In the genomic region with DNA sequence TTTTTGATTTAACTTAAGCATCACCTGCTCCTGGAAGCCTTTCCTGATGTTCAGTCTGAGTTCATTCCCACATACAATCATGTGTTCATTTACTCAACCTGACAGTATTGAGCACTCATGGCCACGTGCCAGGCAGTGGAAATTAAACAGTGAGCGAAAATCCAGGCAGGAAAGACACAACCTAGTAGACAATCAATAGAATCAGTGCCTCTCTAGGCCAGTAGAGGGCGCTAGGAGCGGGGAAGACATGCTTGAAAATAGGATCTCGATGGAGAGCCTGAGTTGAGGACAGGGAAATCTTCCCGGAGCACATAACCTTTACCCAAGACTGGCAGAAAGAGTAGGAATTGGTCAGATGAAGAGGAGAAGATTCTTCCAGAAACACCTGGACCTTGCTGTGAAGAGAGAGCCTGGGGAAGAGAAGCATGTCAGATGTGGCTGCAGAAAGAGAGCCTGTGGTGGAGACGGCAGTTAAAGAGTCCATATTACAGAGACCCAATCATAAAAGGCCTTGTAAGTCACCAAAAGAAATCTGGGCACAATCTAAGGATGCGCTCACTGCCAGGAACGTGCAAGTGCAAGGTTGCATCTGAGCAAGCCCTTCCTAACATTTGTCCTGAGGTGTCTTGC, we compare ENCODE assay signal across 1 cellular context.
TF ChIP-seq lines count a peak whose summit lies in the region.

No MANE protein-coding gene starts in this region.

TF ChIP-seq in HepG2, 621 proteins besides CTCF, POLR2A, EP300 and RAD21 (continued from another document and continues in another):
- TF ChIP-seq ZNF326 (CRISPR knock-in tag; IDR thresholded peaks at IDR 0.05; ENCODE audit: borderline replicate concordance), result no peak
- TF ChIP-seq CBX5 (CRISPR knock-in tag; IDR thresholded peaks at IDR 0.05; ENCODE audit: borderline replicate concordance), result no peak
- no peak for TF ChIP-seq NFYB (CRISPR knock-in tag; IDR thresholded peaks at IDR 0.05)
- no peak for TF ChIP-seq ADNP (CRISPR knock-in tag; IDR thresholded peaks at IDR 0.05)
- TF ChIP-seq TOE1 (CRISPR knock-in tag; IDR thresholded peaks at IDR 0.05), result no peak
- 0 out of 2 replicates have a peak, but pooled peaks have one; percentile 39 for TF ChIP-seq THAP11 (CRISPR knock-in tag; IDR thresholded peaks at IDR 0.05)
- TF ChIP-seq ZNF235 (CRISPR knock-in tag; IDR thresholded peaks at IDR 0.05; ENCODE audit: borderline replicate concordance), result no peak
- TF ChIP-seq ZNF3 (CRISPR knock-in tag; IDR thresholded peaks at IDR 0.05), result no peak
- TF ChIP-seq, protein P1, sequence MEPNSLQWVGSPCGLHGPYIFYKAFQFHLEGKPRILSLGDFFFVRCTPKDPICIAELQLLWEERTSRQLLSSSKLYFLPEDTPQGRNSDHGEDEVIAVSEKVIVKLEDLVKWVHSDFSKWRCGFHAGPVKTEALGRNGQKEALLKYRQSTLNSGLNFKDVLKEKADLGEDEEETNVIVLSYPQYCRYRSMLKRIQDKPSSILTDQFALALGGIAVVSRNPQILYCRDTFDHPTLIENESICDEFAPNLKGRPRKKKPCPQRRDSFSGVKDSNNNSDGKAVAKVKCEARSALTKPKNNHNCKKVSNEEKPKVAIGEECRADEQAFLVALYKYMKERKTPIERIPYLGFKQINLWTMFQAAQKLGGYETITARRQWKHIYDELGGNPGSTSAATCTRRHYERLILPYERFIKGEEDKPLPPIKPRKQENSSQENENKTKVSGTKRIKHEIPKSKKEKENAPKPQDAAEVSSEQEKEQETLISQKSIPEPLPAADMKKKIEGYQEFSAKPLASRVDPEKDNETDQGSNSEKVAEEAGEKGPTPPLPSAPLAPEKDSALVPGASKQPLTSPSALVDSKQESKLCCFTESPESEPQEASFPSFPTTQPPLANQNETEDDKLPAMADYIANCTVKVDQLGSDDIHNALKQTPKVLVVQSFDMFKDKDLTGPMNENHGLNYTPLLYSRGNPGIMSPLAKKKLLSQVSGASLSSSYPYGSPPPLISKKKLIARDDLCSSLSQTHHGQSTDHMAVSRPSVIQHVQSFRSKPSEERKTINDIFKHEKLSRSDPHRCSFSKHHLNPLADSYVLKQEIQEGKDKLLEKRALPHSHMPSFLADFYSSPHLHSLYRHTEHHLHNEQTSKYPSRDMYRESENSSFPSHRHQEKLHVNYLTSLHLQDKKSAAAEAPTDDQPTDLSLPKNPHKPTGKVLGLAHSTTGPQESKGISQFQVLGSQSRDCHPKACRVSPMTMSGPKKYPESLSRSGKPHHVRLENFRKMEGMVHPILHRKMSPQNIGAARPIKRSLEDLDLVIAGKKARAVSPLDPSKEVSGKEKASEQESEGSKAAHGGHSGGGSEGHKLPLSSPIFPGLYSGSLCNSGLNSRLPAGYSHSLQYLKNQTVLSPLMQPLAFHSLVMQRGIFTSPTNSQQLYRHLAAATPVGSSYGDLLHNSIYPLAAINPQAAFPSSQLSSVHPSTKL (CRISPR knock-in tag; IDR thresholded peaks at IDR 0.05), result peak; percentile 39
- TF ChIP-seq NFKB2 (CRISPR knock-in tag; IDR thresholded peaks at IDR 0.05; ENCODE audit: borderline replicate concordance), result no peak
- no peak for TF ChIP-seq DNMT1 (CRISPR knock-in tag; IDR thresholded peaks at IDR 0.05)
- no peak for TF ChIP-seq ZFP36L2 (CRISPR knock-in tag; IDR thresholded peaks at IDR 0.05)
- no peak for TF ChIP-seq HNRNPLL (IDR thresholded peaks at IDR 0.05; ENCODE audit: low read depth, low read length, poor library complexity, severe bottlenecking)
- TF ChIP-seq ZNF20 (CRISPR knock-in tag; IDR thresholded peaks at IDR 0.05), result no peak
- TF ChIP-seq HDAC2 (CRISPR knock-in tag; IDR thresholded peaks at IDR 0.05), result no peak
- TF ChIP-seq, protein P2, sequence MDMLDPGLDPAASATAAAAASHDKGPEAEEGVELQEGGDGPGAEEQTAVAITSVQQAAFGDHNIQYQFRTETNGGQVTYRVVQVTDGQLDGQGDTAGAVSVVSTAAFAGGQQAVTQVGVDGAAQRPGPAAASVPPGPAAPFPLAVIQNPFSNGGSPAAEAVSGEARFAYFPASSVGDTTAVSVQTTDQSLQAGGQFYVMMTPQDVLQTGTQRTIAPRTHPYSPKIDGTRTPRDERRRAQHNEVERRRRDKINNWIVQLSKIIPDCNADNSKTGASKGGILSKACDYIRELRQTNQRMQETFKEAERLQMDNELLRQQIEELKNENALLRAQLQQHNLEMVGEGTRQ (IDR thresholded peaks at IDR 0.05; ENCODE audit: low read depth, low read length), result no peak
- TF ChIP-seq, protein P2 (CRISPR knock-in tag; IDR thresholded peaks at IDR 0.05; ENCODE audit: borderline replicate concordance), result peak; percentile 29; the same call in 1 of the 2 replicates
- no peak for TF ChIP-seq ISL2 (CRISPR knock-in tag; IDR thresholded peaks at IDR 0.05)
- TF ChIP-seq DMAP1 (CRISPR knock-in tag; IDR thresholded peaks at IDR 0.05), result no peak
- TF ChIP-seq, protein P3, sequence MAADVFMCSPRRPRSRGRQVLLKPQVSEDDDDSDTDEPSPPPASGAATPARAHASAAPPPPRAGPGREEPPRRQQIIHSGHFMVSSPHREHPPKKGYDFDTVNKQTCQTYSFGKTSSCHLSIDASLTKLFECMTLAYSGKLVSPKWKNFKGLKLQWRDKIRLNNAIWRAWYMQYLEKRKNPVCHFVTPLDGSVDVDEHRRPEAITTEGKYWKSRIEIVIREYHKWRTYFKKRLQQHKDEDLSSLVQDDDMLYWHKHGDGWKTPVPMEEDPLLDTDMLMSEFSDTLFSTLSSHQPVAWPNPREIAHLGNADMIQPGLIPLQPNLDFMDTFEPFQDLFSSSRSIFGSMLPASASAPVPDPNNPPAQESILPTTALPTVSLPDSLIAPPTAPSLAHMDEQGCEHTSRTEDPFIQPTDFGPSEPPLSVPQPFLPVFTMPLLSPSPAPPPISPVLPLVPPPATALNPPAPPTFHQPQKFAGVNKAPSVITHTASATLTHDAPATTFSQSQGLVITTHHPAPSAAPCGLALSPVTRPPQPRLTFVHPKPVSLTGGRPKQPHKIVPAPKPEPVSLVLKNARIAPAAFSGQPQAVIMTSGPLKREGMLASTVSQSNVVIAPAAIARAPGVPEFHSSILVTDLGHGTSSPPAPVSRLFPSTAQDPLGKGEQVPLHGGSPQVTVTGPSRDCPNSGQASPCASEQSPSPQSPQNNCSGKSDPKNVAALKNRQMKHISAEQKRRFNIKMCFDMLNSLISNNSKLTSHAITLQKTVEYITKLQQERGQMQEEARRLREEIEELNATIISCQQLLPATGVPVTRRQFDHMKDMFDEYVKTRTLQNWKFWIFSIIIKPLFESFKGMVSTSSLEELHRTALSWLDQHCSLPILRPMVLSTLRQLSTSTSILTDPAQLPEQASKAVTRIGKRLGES (CRISPR knock-in tag; IDR thresholded peaks at IDR 0.05; ENCODE audit: borderline replicate concordance), result no peak
- no peak for TF ChIP-seq ISX (CRISPR knock-in tag; conservative IDR thresholded peaks at IDR 0.05)
- TF ChIP-seq SAFB2 (CRISPR knock-in tag; IDR thresholded peaks at IDR 0.05; ENCODE audit: borderline replicate concordance, low read depth), result no peak
- peak; percentile 26 for TF ChIP-seq TEAD3 (CRISPR knock-in tag; optimal IDR thresholded peaks at IDR 0.05; ENCODE audit: borderline replicate concordance)
- TF ChIP-seq NRL (CRISPR knock-in tag; IDR thresholded peaks at IDR 0.05; ENCODE audit: borderline replicate concordance), result no peak
- TF ChIP-seq SMAD1 (CRISPR knock-in tag; IDR thresholded peaks at IDR 0.05; ENCODE audit: borderline replicate concordance, low read depth), result no peak
- no peak for TF ChIP-seq PHB2 (IDR thresholded peaks at IDR 0.05; ENCODE audit: partially characterized antibody)
- TF ChIP-seq GABPA (IDR thresholded peaks at IDR 0.05; ENCODE audit: low read depth, low read length), result no peak
- TF ChIP-seq GABPA (CRISPR knock-in tag; IDR thresholded peaks at IDR 0.05; ENCODE audit: low read depth), result no peak
- TF ChIP-seq IRF2 (CRISPR knock-in tag; IDR thresholded peaks at IDR 0.05), result no peak
- TF ChIP-seq ZNF703 (CRISPR knock-in tag; IDR thresholded peaks at IDR 0.05; ENCODE audit: borderline replicate concordance), result no peak
- TF ChIP-seq, protein P4, sequence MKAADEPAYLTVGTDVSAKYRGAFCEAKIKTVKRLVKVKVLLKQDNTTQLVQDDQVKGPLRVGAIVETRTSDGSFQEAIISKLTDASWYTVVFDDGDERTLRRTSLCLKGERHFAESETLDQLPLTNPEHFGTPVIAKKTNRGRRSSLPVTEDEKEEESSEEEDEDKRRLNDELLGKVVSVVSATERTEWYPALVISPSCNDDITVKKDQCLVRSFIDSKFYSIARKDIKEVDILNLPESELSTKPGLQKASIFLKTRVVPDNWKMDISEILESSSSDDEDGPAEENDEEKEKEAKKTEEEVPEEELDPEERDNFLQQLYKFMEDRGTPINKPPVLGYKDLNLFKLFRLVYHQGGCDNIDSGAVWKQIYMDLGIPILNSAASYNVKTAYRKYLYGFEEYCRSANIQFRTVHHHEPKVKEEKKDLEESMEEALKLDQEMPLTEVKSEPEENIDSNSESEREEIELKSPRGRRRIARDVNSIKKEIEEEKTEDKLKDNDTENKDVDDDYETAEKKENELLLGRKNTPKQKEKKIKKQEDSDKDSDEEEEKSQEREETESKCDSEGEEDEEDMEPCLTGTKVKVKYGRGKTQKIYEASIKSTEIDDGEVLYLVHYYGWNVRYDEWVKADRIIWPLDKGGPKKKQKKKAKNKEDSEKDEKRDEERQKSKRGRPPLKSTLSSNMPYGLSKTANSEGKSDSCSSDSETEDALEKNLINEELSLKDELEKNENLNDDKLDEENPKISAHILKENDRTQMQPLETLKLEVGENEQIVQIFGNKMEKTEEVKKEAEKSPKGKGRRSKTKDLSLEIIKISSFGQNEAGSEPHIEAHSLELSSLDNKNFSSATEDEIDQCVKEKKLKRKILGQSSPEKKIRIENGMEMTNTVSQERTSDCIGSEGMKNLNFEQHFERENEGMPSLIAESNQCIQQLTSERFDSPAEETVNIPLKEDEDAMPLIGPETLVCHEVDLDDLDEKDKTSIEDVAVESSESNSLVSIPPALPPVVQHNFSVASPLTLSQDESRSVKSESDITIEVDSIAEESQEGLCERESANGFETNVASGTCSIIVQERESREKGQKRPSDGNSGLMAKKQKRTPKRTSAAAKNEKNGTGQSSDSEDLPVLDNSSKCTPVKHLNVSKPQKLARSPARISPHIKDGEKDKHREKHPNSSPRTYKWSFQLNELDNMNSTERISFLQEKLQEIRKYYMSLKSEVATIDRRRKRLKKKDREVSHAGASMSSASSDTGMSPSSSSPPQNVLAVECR (CRISPR knock-in tag; IDR thresholded peaks at IDR 0.05; ENCODE audit: borderline replicate concordance), result no peak
- TF ChIP-seq ZMYM4 (CRISPR knock-in tag; IDR thresholded peaks at IDR 0.05), result peak; percentile 48; the same call in 1 of the 2 replicates
- no peak for TF ChIP-seq ZNF569 (CRISPR knock-in tag; IDR thresholded peaks at IDR 0.05; ENCODE audit: borderline replicate concordance)
- no peak for TF ChIP-seq NFIB (CRISPR knock-in tag; IDR thresholded peaks at IDR 0.05; ENCODE audit: borderline replicate concordance)
- no peak for TF ChIP-seq KLF6 (CRISPR knock-in tag; IDR thresholded peaks at IDR 0.05)
- TF ChIP-seq ZNF598 (CRISPR knock-in tag; IDR thresholded peaks at IDR 0.05; ENCODE audit: borderline replicate concordance), result no peak
- no peak for TF ChIP-seq TEAD2 (CRISPR knock-in tag; IDR thresholded peaks at IDR 0.05)
- TF ChIP-seq, protein P5, sequence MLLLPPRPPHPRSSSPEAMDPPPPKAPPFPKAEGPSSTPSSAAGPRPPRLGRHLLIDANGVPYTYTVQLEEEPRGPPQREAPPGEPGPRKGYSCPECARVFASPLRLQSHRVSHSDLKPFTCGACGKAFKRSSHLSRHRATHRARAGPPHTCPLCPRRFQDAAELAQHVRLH (CRISPR knock-in tag; IDR thresholded peaks at IDR 0.05; ENCODE audit: borderline replicate concordance, low read depth), result no peak
- no peak for TF ChIP-seq GZF1 (CRISPR knock-in tag; IDR thresholded peaks at IDR 0.05)
- no peak for TF ChIP-seq ZNF251 (CRISPR knock-in tag; IDR thresholded peaks at IDR 0.05)
- TF ChIP-seq, protein P6, sequence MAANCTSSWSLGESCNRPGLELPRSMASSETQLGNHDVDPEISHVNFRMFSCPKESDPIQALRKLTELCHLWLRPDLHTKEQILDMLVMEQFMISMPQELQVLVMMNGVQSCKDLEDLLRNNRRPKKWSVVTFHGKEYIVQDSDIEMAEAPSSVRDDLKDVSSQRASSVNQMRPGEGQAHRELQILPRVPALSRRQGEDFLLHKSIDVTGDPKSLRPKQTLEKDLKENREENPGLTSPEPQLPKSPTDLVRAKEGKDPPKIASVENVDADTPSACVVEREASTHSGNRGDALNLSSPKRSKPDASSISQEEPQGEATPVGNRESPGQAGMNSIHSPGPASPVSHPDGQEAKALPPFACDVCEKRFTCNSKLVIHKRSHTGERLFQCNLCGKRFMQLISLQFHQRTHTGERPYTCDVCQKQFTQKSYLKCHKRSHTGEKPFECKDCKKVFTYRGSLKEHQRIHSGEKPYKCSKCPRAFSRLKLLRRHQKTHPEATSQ (CRISPR knock-in tag; IDR thresholded peaks at IDR 0.05; ENCODE audit: borderline replicate concordance), result no peak
- TF ChIP-seq, protein P7, sequence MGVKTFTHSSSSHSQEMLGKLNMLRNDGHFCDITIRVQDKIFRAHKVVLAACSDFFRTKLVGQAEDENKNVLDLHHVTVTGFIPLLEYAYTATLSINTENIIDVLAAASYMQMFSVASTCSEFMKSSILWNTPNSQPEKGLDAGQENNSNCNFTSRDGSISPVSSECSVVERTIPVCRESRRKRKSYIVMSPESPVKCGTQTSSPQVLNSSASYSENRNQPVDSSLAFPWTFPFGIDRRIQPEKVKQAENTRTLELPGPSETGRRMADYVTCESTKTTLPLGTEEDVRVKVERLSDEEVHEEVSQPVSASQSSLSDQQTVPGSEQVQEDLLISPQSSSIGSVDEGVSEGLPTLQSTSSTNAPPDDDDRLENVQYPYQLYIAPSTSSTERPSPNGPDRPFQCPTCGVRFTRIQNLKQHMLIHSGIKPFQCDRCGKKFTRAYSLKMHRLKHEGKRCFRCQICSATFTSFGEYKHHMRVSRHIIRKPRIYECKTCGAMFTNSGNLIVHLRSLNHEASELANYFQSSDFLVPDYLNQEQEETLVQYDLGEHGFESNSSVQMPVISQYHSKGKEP (CRISPR knock-in tag; IDR thresholded peaks at IDR 0.05), result no peak
- TF ChIP-seq NR2F1 (CRISPR knock-in tag; IDR thresholded peaks at IDR 0.05), result no peak
